Comparison of ENCODE assay signal across 10 cellular contexts in genomic region chr18:43570593-43570992, GRCh38.
DNase-seq lines count a peak whose midpoint lies in the region; ATAC-seq and TF ChIP-seq lines count a peak whose summit lies in the region.
"Had no signal": no experiment of that assay in that cellular context is flagged by ENCODE, and none has a peak within 500 bp of the region (broad histone marks: within the 10 kb centered on the region; RNA-seq: fewer than 3 reads in every experiment).

No MANE protein-coding gene starts in this region.

- H3K36me3 Mint-ChIP-seq in WTC11, result no peaks in the 10 kb centered on the region
- H3K36me3 Mint-ChIP-seq: CD4-positive, CD25-positive, alpha-beta regulatory T cell; CD8-positive, alpha-beta memory T cell had no signal

- H3K79me2 ChIP-seq in Loucy (ENCODE audit: insufficient read depth, low read length), result no peaks in the 10 kb centered on the region

- H3K9ac ChIP-seq in Loucy (ENCODE audit: low read depth, low read length, poor library complexity, severe bottlenecking), result no peak overlapping the region

- no peak overlapping the region for H3K4me2 ChIP-seq in Loucy (ENCODE audit: low read depth, low read length, poor library complexity, severe bottlenecking)

- no peaks in the 10 kb centered on the region for H3K27me3 ChIP-seq in Loucy (ENCODE audit: insufficient read depth, low read length, poor library complexity, severe bottlenecking)
- H3K27me3 ChIP-seq: BE2C had no signal

- CTCF ChIA-PET in WTC11 (lab: Charles Lee), result interaction anchor here (0.9 to 4.7 kb wide), 13 partner anchors 8 to 1519 kb away, joined by 3 to 75 read pairs (median 4); no protein-coding TSS in a partner anchor

- H3K4me1 Mint-ChIP-seq in WTC11, result peaks cover 8% of the 10 kb centered on the region
- H3K4me1 Mint-ChIP-seq: CD4-positive, CD25-positive, alpha-beta regulatory T cell; CD8-positive, alpha-beta memory T cell had no signal

- H3K4me3 Mint-ChIP-seq in WTC11, result no peak overlapping the region
- H3K4me3 Mint-ChIP-seq: CD4-positive, CD25-positive, alpha-beta regulatory T cell; CD8-positive, alpha-beta memory T cell had no signal

- no peaks in the 10 kb centered on the region for H3K4me1 ChIP-seq in Loucy (ENCODE audit: insufficient read depth, low read length, poor library complexity, severe bottlenecking)
- H3K4me1 ChIP-seq: BE2C had no signal

- H3F3A ChIP-seq in Loucy (ENCODE audit: low read depth), result no peaks in the 10 kb centered on the region

- no peaks in the 10 kb centered on the region for H3K9me2 ChIP-seq in Loucy (replicated peaks; ENCODE audit: low read depth, low read length)

- H3K9me3 ChIP-seq in Loucy (ENCODE audit: insufficient read depth, low read depth, low read length), result no peaks in the 10 kb centered on the region
- H3K9me3 ChIP-seq: BE2C had no signal

- no peaks in the 10 kb centered on the region for H3K9me3 Mint-ChIP-seq in WTC11

- no peaks in the 10 kb centered on the region for H4K20me1 ChIP-seq in Loucy (ENCODE audit: insufficient read depth, low read length, poor library complexity, severe bottlenecking)

- POLR2A ChIA-PET in WTC11 (lab: Charles Lee), result no interaction called here

- no peaks in the 10 kb centered on the region for H3K36me3 ChIP-seq in Loucy (ENCODE audit: insufficient read depth, low read length)
- H3K36me3 ChIP-seq: BE2C had no signal

- TF ChIP-seq CTCF in Loucy (conservative IDR thresholded peaks at IDR 0.05; ENCODE audit: low read length) (no peak), WTC11 (IDR thresholded peaks at IDR 0.05) (no peak)

- H3K27ac ChIP-seq in caudate nucleus (ENCODE audit: low read depth, low read length), result no peak overlapping the region
- H3K27ac ChIP-seq: HL-60 had no signal

- DNase-seq in WTC11 (ENCODE audit: low spot score) (no peak), iPS-NIHi7 (ENCODE audit: extremely low spot score) (peak; percentile 12), medulla oblongata (ENCODE audit: extremely low spot score) (no peak), caudate nucleus (lab: John Stamatoyannopoulos, UW) (no peak), kidney tubule cell (ENCODE audit: low spot score) (no peak)
- DNase-seq: CD8-positive, alpha-beta memory T cell had no signal

- peak overlapping the region; percentile 31; the same call in 1 of the 2 replicates for H2AFZ ChIP-seq in Loucy (ENCODE audit: low read length)

- ATAC-seq in WTC11, result peak; percentile 65

- H3K27ac Mint-ChIP-seq in WTC11, result no peak overlapping the region
- H3K27ac Mint-ChIP-seq: CD4-positive, CD25-positive, alpha-beta regulatory T cell; CD8-positive, alpha-beta memory T cell had no signal

- H3K27me3 Mint-ChIP-seq in WTC11 (ENCODE audit: low read depth), result no peaks in the 10 kb centered on the region
- H3K27me3 Mint-ChIP-seq: CD4-positive, CD25-positive, alpha-beta regulatory T cell; CD8-positive, alpha-beta memory T cell had no signal

- H3K4me3 ChIP-seq in Loucy (ENCODE audit: low read length, poor library complexity, severe bottlenecking), result no peak overlapping the region

TF ChIP-seq in WTC11, 78 proteins besides CTCF, POLR2A, EP300 and RAD21:
- TF ChIP-seq JUN (CRISPR knock-in tag; IDR thresholded peaks at IDR 0.05) (no peak), NFATC4 (CRISPR knock-in tag; IDR thresholded peaks at IDR 0.05) (no peak), ZNF532 (CRISPR knock-in tag; IDR thresholded peaks at IDR 0.05; ENCODE audit: borderline replicate concordance) (no peak), SMAD3 (CRISPR knock-in tag; IDR thresholded peaks at IDR 0.05; ENCODE audit: borderline replicate concordance) (no peak), FOXP4 (CRISPR knock-in tag; IDR thresholded peaks at IDR 0.05) (no peak), ZNF396 (CRISPR knock-in tag; IDR thresholded peaks at IDR 0.05; ENCODE audit: borderline replicate concordance) (no peak), FOXJ3 (CRISPR knock-in tag; IDR thresholded peaks at IDR 0.05; ENCODE audit: borderline replicate concordance) (no peak)
- TF ChIP-seq, protein P1, sequence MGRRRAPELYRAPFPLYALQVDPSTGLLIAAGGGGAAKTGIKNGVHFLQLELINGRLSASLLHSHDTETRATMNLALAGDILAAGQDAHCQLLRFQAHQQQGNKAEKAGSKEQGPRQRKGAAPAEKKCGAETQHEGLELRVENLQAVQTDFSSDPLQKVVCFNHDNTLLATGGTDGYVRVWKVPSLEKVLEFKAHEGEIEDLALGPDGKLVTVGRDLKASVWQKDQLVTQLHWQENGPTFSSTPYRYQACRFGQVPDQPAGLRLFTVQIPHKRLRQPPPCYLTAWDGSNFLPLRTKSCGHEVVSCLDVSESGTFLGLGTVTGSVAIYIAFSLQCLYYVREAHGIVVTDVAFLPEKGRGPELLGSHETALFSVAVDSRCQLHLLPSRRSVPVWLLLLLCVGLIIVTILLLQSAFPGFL (CRISPR knock-in tag; IDR thresholded peaks at IDR 0.05; ENCODE audit: borderline replicate concordance), result no peak
TF ChIP-seq in WTC11: peak in this region for 0.
